Comparison of ENCODE assay signal across 28 cellular contexts in genomic region chr5:29193972-29194371, GRCh38.
"Had no signal": no experiment of that assay in that cellular context is flagged by ENCODE, and none has a peak within 500 bp of the region (broad histone marks: within the 10 kb centered on the region; RNA-seq: fewer than 3 reads in every experiment).

No MANE protein-coding gene starts in this region.

- H3K36me3 ChIP-seq: esophagus muscularis mucosa, gastroesophageal sphincter, heart left ventricle, neutrophil, pancreas, right lobe of liver, thoracic aorta, tibial nerve, upper lobe of left lung, uterus had no signal

- H3K27ac ChIP-seq: coronary artery, esophagus muscularis mucosa, foreskin keratinocyte, gastroesophageal sphincter, heart left ventricle, hepatocyte, neutrophil, pancreas, right lobe of liver, thoracic aorta, tibial nerve, upper lobe of left lung, uterus had no signal

- H3K27me3 ChIP-seq: esophagus muscularis mucosa, foreskin keratinocyte, gastroesophageal sphincter, heart left ventricle, hepatocyte, neutrophil, pancreas, right lobe of liver, tibial nerve, upper lobe of left lung, uterus had no signal

- H3K4me1 Mint-ChIP-seq: mesothelial cell of epicardium; naive B cell; nephron; stimulated activated naive B cell treated with anti-CD40 and anti-IgM and Interleukin-4, amounts not matched to agents 10 μg/mL and 1 μg/mL and 100 μg/mL, for 72 hours had no signal

- H3K27ac Mint-ChIP-seq: mesothelial cell of epicardium; naive B cell; nephron; stimulated activated naive B cell treated with anti-CD40 and anti-IgM and Interleukin-4, amounts not matched to agents 10 μg/mL and 1 μg/mL and 100 μg/mL, for 72 hours; stimulated activated naive CD8-positive, alpha-beta T cell treated with anti-CD3 and anti-CD28 coated beads, Interleukin-15, Interleukin-2, amounts not matched to agents 100 ng/mL and 50 ng/mL, for 24 hours had no signal

- DNase-seq: dermis blood vessel endothelial cell; effector memory CD4-positive, alpha-beta T cell; foreskin keratinocyte; heart left ventricle; kidney; mesenchymal stem cell; mucosa of descending colon; naive B cell; pancreas; retina; right lobe of liver; small intestine; stimulated activated CD4-positive, alpha-beta T cell treated with anti-CD3 and anti-CD28 coated beads, Interleukin-15, amount 100 ng/mL, for 24 hours; stimulated activated CD4-positive, alpha-beta T cell treated with anti-CD3 and anti-CD28 coated beads, Interleukin-2, amount 100 ng/mL, for 48 hours; stimulated activated naive B cell treated with anti-CD40 and anti-IgM and Interleukin-4, amounts not matched to agents 10 μg/mL and 1 μg/mL and 100 μg/mL, for 72 hours; upper lobe of left lung; uterus had no signal

- H3K4me3 ChIP-seq: coronary artery, esophagus muscularis mucosa, gastroesophageal sphincter, heart left ventricle, hepatocyte, mucosa of descending colon, pancreas, right lobe of liver, thoracic aorta, tibial nerve, upper lobe of left lung, uterus had no signal

- H3K36me3 Mint-ChIP-seq: mesothelial cell of epicardium; naive B cell; stimulated activated naive B cell treated with anti-CD40 and anti-IgM and Interleukin-4, amounts not matched to agents 10 μg/mL and 1 μg/mL and 100 μg/mL, for 72 hours had no signal

- ATAC-seq: foreskin keratinocyte; gastroesophageal sphincter; heart left ventricle; left lobe of liver; mucosa of descending colon; pancreas; right lobe of liver; stimulated activated naive B cell treated with anti-CD40 and anti-IgM and Interleukin-4, amounts not matched to agents 10 μg/mL and 1 μg/mL and 100 μg/mL, for 72 hours had no signal

- H2AFZ ChIP-seq: hepatocyte had no signal

- H3K4me3 Mint-ChIP-seq: mesothelial cell of epicardium; naive B cell; nephron; stimulated activated naive B cell treated with anti-CD40 and anti-IgM and Interleukin-4, amounts not matched to agents 10 μg/mL and 1 μg/mL and 100 μg/mL, for 72 hours; stimulated activated naive CD8-positive, alpha-beta T cell treated with anti-CD3 and anti-CD28 coated beads, Interleukin-15, Interleukin-2, amounts not matched to agents 100 ng/mL and 50 ng/mL, for 24 hours had no signal

- H3K4me1 ChIP-seq: esophagus muscularis mucosa, gastroesophageal sphincter, heart left ventricle, pancreas, right lobe of liver, tibial nerve, upper lobe of left lung, uterus had no signal

- H3K79me2 ChIP-seq: hepatocyte had no signal

- H3K4me2 ChIP-seq: hepatocyte had no signal

- H3K27me3 Mint-ChIP-seq: naive B cell; stimulated activated naive B cell treated with anti-CD40 and anti-IgM and Interleukin-4, amounts not matched to agents 10 μg/mL and 1 μg/mL and 100 μg/mL, for 72 hours; stimulated activated naive CD8-positive, alpha-beta T cell treated with anti-CD3 and anti-CD28 coated beads, Interleukin-15, Interleukin-2, amounts not matched to agents 100 ng/mL and 50 ng/mL, for 24 hours had no signal

- H3K9me3 Mint-ChIP-seq: mesothelial cell of epicardium; nephron; stimulated activated naive CD8-positive, alpha-beta T cell treated with anti-CD3 and anti-CD28 coated beads, Interleukin-15, Interleukin-2, amounts not matched to agents 100 ng/mL and 50 ng/mL, for 24 hours had no signal

- H3K9me3 ChIP-seq: esophagus muscularis mucosa, gastroesophageal sphincter, mucosa of descending colon, neutrophil, pancreas, right lobe of liver, thoracic aorta, tibial nerve, upper lobe of left lung, uterus had no signal
